8 cellular contexts compared by ENCODE assay signal in the genomic region with DNA sequence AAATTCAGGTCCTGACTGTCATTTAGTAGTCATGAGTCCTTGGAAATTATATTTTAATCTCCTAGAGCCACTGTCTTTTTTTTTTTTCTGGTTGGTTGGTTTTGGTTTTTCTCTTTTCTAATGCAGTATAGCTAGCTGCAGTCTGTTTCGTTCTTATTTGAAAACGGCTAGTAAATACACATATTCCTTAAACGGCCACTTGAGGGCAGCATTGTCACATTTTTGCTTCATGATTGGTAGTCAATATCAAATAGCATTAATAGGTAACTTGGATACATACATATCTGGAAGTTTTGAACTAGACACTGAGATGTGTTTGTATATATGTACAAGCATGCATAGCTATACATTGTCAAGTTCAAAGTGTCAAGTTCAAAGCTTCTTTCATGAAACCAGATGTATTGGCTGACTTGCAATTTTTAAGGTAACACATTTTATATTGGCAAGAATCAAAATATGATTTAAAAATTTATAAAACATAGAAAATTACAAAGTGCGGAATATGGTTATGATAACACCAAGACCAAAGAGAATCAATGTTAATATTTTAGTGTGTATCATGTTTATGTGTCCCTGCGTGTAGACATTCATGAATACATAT. TPM values are rescaled to one million over a fixed set of nuclear protein-coding genes. Genes with fewer than 3 reads are reported as not detected.
DNase-seq lines count a peak whose midpoint lies in the region; ATAC-seq and TF ChIP-seq lines count a peak whose summit lies in the region.

No MANE protein-coding gene starts in this region.

- H3K27me3 ChIP-seq in CD4-positive, CD25-positive, alpha-beta regulatory T cell (ENCODE audit: control insufficient read depth, insufficient read depth, low read length) = no peaks in the 10 kb centered on the region
- H3K27me3 ChIP-seq in H7 (ENCODE audit: control insufficient read depth, insufficient read depth, low read length) (no peaks in the 10 kb centered on the region), psoas muscle (ENCODE audit: insufficient read depth in 3 of 3, low read length in 2 of 3) (peaks cover 0 to 22% (median 6%) of the 10 kb centered on the region in 3 donors)

- no peak overlapping the region for H3K27ac ChIP-seq in CD4-positive, CD25-positive, alpha-beta regulatory T cell (ENCODE audit: insufficient read depth, low read length, poor library complexity, severe bottlenecking)
- H3K27ac ChIP-seq in psoas muscle = no peak overlapping the region

- H3K9me3 Mint-ChIP-seq in CD4-positive, CD25-positive, alpha-beta regulatory T cell = peaks cover 0 to 2% (median 0%) of the 10 kb centered on the region in 7 donors

- H3K27ac Mint-ChIP-seq in CD4-positive, CD25-positive, alpha-beta regulatory T cell = no peak overlapping the region

- H3K36me3 Mint-ChIP-seq in CD4-positive, CD25-positive, alpha-beta regulatory T cell = no peaks in the 10 kb centered on the region

- no peaks in the 10 kb centered on the region for H3K36me3 ChIP-seq in CD4-positive, CD25-positive, alpha-beta regulatory T cell (ENCODE audit: control insufficient read depth, insufficient read depth, low read length)
- no peaks in the 10 kb centered on the region for H3K36me3 ChIP-seq in H7 (replicated peaks; ENCODE audit: control insufficient read depth, insufficient read depth, low read length)
- no peaks in the 10 kb centered on the region for H3K36me3 ChIP-seq in psoas muscle (ENCODE audit: insufficient read depth in 1 of 2, low read depth in 1 of 2)

- intact Hi-C loops in psoas muscle (cut with DNase I) = loop anchor here in 1 of 2 donors (10.0 kb wide), 2 partner anchors 465 to 1235 kb away; no protein-coding TSS in a partner anchor

- no peak overlapping the region for H3K4me3 Mint-ChIP-seq in CD4-positive, CD25-positive, alpha-beta regulatory T cell

- ATAC-seq in CD4-positive, CD25-positive, alpha-beta regulatory T cell (ENCODE audit: low read depth in 2 of 2) = no peak
- ATAC-seq in psoas muscle = no peak
- no peak for ATAC-seq in HG02588 (IDR thresholded peaks at IDR 0.05; ENCODE audit: unreplicated experiment)
- ATAC-seq in HG02623 (IDR thresholded peaks at IDR 0.05; ENCODE audit: unreplicated experiment) = no peak

- no peaks in the 10 kb centered on the region for H3K4me1 Mint-ChIP-seq in CD4-positive, CD25-positive, alpha-beta regulatory T cell

- no peaks in the 10 kb centered on the region for H3K27me3 Mint-ChIP-seq in CD4-positive, CD25-positive, alpha-beta regulatory T cell

- TF ChIP-seq CTCF in fibroblast of pulmonary artery (IDR thresholded peaks at IDR 0.05; ENCODE audit: low read length, missing control alignments) (peak; percentile 56), psoas muscle (IDR thresholded peaks at IDR 0.05) (peak; percentile 52)

- H3K4me3 ChIP-seq in CD4-positive, CD25-positive, alpha-beta regulatory T cell (ENCODE audit: low read depth, low read length) = no peak overlapping the region
- H3K4me3 ChIP-seq in H7 (ENCODE audit: insufficient read depth, low read depth, low read length) = no peak overlapping the region
- H3K4me3 ChIP-seq in fibroblast of pulmonary artery (replicated peaks; ENCODE audit: low read depth, low read length) = no peak overlapping the region
- H3K4me3 ChIP-seq in psoas muscle = no peak overlapping the region

- no peaks in the 10 kb centered on the region for H3K4me1 ChIP-seq in CD4-positive, CD25-positive, alpha-beta regulatory T cell (ENCODE audit: control insufficient read depth, insufficient read depth, low read length, poor library complexity, severe bottlenecking)
- H3K4me1 ChIP-seq in psoas muscle = no peaks in the 10 kb centered on the region

- no peaks in the 10 kb centered on the region for H3K9me3 ChIP-seq in CD4-positive, CD25-positive, alpha-beta regulatory T cell (ENCODE audit: control insufficient read depth in 2 of 2, low read length in 2 of 2)
- no peaks in the 10 kb centered on the region for H3K9me3 ChIP-seq in psoas muscle

- DNase-seq in CD4-positive, CD25-positive, alpha-beta regulatory T cell = peak; percentile 11 to 77 (median 31)
- peak; percentile 60 for DNase-seq in H7
- DNase-seq in NCI-H345 (lab: John Stamatoyannopoulos, UW) = peak; percentile 70
- peak; percentile 14 to 21 for DNase-seq in activated CD4-positive, alpha-beta T cell treated with anti-CD3 and anti-CD28 coated beads, Interleukin-2, amount 50 U/mL, for 4 hours
- DNase-seq in fibroblast of pulmonary artery (ENCODE audit: low read depth) = peak; percentile 85
- DNase-seq in psoas muscle = no peak

- WGBS in psoas muscle, 3 donors = 22 to 24% (median 23%) methylated on average over 5 of the region's 5 CpGs

RNA-seq across cellular contexts. Expression of a gene that starts 22.5 kb away (rescaled TPM):
- not detected for total RNA-seq in CD4-positive, CD25-positive, alpha-beta regulatory T cell
- polyA plus RNA-seq in CD4-positive, CD25-positive, alpha-beta regulatory T cell = not detected
- total RNA-seq in H7 (2014; rRNA removed; shearing (Covaris generic)) = 18.6 and 18.7 TPM in 2 replicates
- total RNA-seq in psoas muscle = not detected
- polyA plus RNA-seq in psoas muscle = under 1 TPM in 2 of 3 donors, not detected in 1; 0.01 to 0.05 TPM

Comparison
In these comparisons a context has a peak if more than half of its experiments do, and no peak if none do; other contexts are left out.
1. DNase-seq: peak in CD4-positive, CD25-positive, alpha-beta regulatory T cell (3 of 3), H7 (single experiment), NCI-H345 (single experiment), activated CD4-positive, alpha-beta T cell treated with anti-CD3 and anti-CD28 coated beads, Interleukin-2, amount 50 U/mL, for 4 hours (2 of 2) and fibroblast of pulmonary artery (single experiment); none in psoas muscle (0 of 2).
2. RNA of a gene that starts 22.5 kb away (total RNA-seq): 18.6 to 18.7 TPM in H7; not detected in CD4-positive, CD25-positive, alpha-beta regulatory T cell (single experiment) and not detected in psoas muscle; every median in the first group is over 10 times any median in the second.